22 cellular contexts compared by ENCODE assay signal in the genomic region with DNA sequence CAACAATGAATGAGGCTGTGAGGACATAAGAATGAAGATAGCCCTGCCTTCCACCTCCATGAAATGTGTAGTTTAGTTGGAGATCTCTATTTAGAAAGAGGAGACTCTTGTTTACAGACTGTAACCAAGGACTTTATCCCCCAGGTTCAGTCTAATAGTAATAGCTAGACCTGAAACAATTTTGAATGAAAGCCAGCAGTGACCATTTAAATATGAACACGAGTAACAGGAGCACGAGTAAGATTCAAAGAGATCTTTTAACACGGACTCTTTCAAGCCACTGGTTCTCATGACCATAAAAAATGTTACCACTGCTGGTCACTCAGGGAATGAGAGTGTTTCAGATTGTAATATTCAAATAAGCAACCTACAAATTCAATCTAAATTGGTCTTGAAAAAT.
"Had no signal": no experiment of that assay in that cellular context is flagged by ENCODE, and none has a peak within 500 bp of the region (broad histone marks: within the 10 kb centered on the region; RNA-seq: fewer than 3 reads in every experiment).

No MANE protein-coding gene starts in this region.

- H3K4me1 ChIP-seq: foreskin keratinocyte had no signal

- H3K27me3 ChIP-seq: foreskin keratinocyte, ovary, stomach had no signal

- H3K79me2 ChIP-seq: hepatocyte had no signal

- H2AFZ ChIP-seq: hepatocyte had no signal

- FAIRE-seq: endothelial cell of umbilical vein had no signal

- H3K4me3 ChIP-seq: coronary artery, hepatocyte, ovary, prostate gland, spleen, stomach, thoracic aorta had no signal

- H3K27ac ChIP-seq: coronary artery, foreskin keratinocyte, hepatocyte, ovary, prostate gland, spleen, stomach, thoracic aorta had no signal

- H3K4me2 ChIP-seq: hepatocyte had no signal

- H3K36me3 ChIP-seq: ovary, prostate gland, spleen, stomach, thoracic aorta had no signal

- H3K9me3 ChIP-seq: ovary, prostate gland, spleen, stomach, thoracic aorta had no signal

- DNase-seq: effector CD4-positive, alpha-beta T cell; endodermal cell; erythroblast; foreskin keratinocyte; head of caudate nucleus; left colon; naive thymus-derived CD8-positive, alpha-beta T cell; ovary; spleen; stimulated activated CD4-positive, alpha-beta T cell treated with anti-CD3 and anti-CD28 coated beads, Interleukin-15, amount 100 ng/mL, for 24 hours; stimulated activated CD4-positive, alpha-beta T cell treated with anti-CD3 and anti-CD28 coated beads, Interleukin-1b, Interleukin-23, amount 100 ng/mL, for 48 hours; stimulated activated CD4-positive, alpha-beta T cell treated with anti-CD3 and anti-CD28 coated beads, Interleukin-4, amount 100 ng/mL, for 24 hours; stomach; substantia nigra; trophoblast cell had no signal

- ATAC-seq: foreskin keratinocyte; left colon; naive thymus-derived CD8-positive, alpha-beta T cell; sciatic nerve; stimulated activated memory B cell treated with anti-CD40 and anti-IgM and Interleukin-4, amounts not matched to agents 10 μg/mL and 1 μg/mL and 100 μg/mL, for 72 hours had no signal
